Comparison of ENCODE assay signal across 1 cellular context in the genomic region with DNA sequence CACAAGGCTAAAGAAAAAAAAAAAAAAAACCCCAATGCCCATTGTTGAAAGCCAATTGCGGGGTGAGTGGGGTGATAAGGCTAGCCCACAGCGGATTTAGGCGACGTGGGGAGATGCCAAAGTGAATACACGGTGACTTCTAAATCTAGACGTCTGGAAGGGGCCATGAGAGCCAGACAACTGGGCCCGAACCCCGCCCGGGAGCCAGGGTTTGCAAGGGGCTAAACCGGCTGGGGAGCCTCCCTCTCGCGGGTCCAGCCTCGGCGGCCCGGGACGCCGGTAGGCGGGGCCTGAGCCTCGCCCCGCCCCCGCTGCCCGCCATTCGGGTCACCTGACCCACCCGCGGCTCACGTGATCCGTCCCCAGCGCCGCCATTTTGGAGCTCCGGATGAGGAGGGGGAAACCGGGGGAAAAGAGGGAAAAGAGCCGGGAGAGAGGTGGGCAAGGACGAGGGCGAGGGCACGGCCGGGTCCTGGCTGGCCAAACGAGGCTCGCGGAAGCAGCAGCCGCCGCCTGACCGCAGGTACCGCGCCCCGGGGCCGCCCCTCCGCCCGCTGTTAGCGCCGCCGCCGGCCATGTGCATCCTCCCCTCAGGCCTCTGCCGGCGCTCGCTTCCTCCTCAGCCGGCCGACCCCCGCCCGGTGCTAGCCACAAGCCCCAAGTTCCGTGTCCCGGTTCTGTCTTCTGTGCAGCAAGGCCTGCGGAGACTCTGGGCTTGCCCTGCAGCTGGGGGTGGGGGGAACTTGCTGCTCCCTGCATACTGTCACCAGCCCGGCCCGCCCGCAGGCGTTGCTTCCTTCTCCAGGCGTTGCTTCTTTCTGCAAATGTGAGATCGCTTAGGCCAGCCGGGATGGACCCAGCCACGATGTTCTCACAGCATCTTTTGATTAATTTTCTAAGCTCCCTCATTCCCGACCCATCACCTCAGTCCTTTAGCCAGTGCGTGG.
A peak's percentile ranks its signal among the peaks of the same experiment; 100 is the strongest.
TF ChIP-seq lines count a peak whose summit lies in the region.

A gene (plus strand): TSS at position 350 of the 947 bp plus-strand sequence. CDS start 7,221 bp downstream, outside the sequence.

TF ChIP-seq in H1, 55 proteins besides CTCF, POLR2A, EP300 and RAD21 (continued from another document):
- TF ChIP-seq KDM1A (IDR thresholded peaks at IDR 0.05; ENCODE audit: borderline replicate concordance, low read length) (peak; percentile 70; the same call in 1 of the 2 replicates), GABPA (IDR thresholded peaks at IDR 0.05; ENCODE audit: borderline replicate concordance, insufficient read depth, low read length) (no peak), KDM4A (IDR thresholded peaks at IDR 0.05; ENCODE audit: low read depth, low read length, severe bottlenecking) (peak; percentile 65), SP2 (IDR thresholded peaks at IDR 0.05; ENCODE audit: low read length) (no peak), KDM5A (IDR thresholded peaks at IDR 0.05; ENCODE audit: low read length) (no peak; the same call in none of the 2 replicates), SIX5 (IDR thresholded peaks at IDR 0.05; ENCODE audit: low read depth, low read length) (no peak), SIRT6 (IDR thresholded peaks at IDR 0.05; ENCODE audit: low read length) (no peak), CEBPB (IDR thresholded peaks at IDR 0.05; ENCODE audit: low read depth, low read length) (no peak), POLR2AphosphoS5 (IDR thresholded peaks at IDR 0.05; ENCODE audit: low read depth, low read length) (peak; percentile 34; the same call in 1 of the 2 replicates), MAFK (IDR thresholded peaks at IDR 0.05; ENCODE audit: low read depth, low read length) (no peak), SAP30 (IDR thresholded peaks at IDR 0.05; ENCODE audit: insufficient read depth, insufficient replicate concordance, low read length) (peak; percentile 47), BCL11A (IDR thresholded peaks at IDR 0.05; ENCODE audit: low read depth in 2 of 2, low read length in 2 of 2) (no peak), SRF (IDR thresholded peaks at IDR 0.05; ENCODE audit: low read depth, low read length) (no peak), SP1 (IDR thresholded peaks at IDR 0.05; ENCODE audit: low read depth, low read length) (0 out of 2 replicates have a peak, but pooled peaks have one; percentile 55), PHF8 (conservative IDR thresholded peaks at IDR 0.05; ENCODE audit: low read depth, low read length) (peak; percentile 80), RNF2 (IDR thresholded peaks at IDR 0.05; ENCODE audit: borderline replicate concordance, low read depth, low read length, missing control alignments, poor library complexity, severe bottlenecking) (no peak), RFX5 (IDR thresholded peaks at IDR 0.05; ENCODE audit: borderline replicate concordance, low read depth, low read length) (no peak), RXRA (IDR thresholded peaks at IDR 0.05; ENCODE audit: insufficient read depth, low read depth, low read length) (no peak), HDAC2 (IDR thresholded peaks at IDR 0.05; ENCODE audit: borderline replicate concordance in 1 of 2, low read depth in 2 of 2, low read length in 2 of 2) (peak in 1 of 2 experiments; percentile 70; a peak in 1 of 4 replicates), TBP (IDR thresholded peaks at IDR 0.05; ENCODE audit: low read depth, low read length) (no peak; the same call in 1 of the 2 replicates), TEAD4 (IDR thresholded peaks at IDR 0.05; ENCODE audit: low read depth, low read length) (no peak), BACH1 (IDR thresholded peaks at IDR 0.05; ENCODE audit: low read length) (no peak), CTBP2 (IDR thresholded peaks at IDR 0.05; ENCODE audit: borderline replicate concordance, insufficient read depth, insufficient read length, low read length) (no peak), TAF7 (optimal IDR thresholded peaks at IDR 0.05; ENCODE audit: borderline replicate concordance, low read depth, low read length) (peak; percentile 64), SP4 (IDR thresholded peaks at IDR 0.05; ENCODE audit: low read length) (peak; percentile 98), TAF1 (IDR thresholded peaks at IDR 0.05; ENCODE audit: low read depth, low read length) (peak; percentile 76), TCF12 (IDR thresholded peaks at IDR 0.05; ENCODE audit: low read depth, low read length) (no peak), SIN3A (conservative IDR thresholded peaks at IDR 0.05 in 1 of 2, IDR thresholded peaks at IDR 0.05 in 1 of 2; ENCODE audit: low read depth in 1 of 2, low read length in 2 of 2) (peak; percentile 24 to 84; a peak in 2 of 4 replicates), CBX8 (IDR thresholded peaks at IDR 0.05; ENCODE audit: borderline replicate concordance, low read depth, low read length) (no peak), FOSL1 (IDR thresholded peaks at IDR 0.05; ENCODE audit: insufficient read depth, low read depth, low read length) (no peak), CREB1 (IDR thresholded peaks at IDR 0.05) (no peak), ZNF274 (IDR thresholded peaks at IDR 0.05; ENCODE audit: borderline replicate concordance, extremely low read depth, low read length) (no peak), ASH2L (IDR thresholded peaks at IDR 0.05; ENCODE audit: low read length) (peak; percentile 58), EGR1 (IDR thresholded peaks at IDR 0.05; ENCODE audit: borderline replicate concordance, low read depth, low read length) (peak; percentile 60; the same call in 1 of the 2 replicates), EZH2 (IDR thresholded peaks at IDR 0.05; ENCODE audit: low read depth, low read length, severe bottlenecking) (no peak), CBX5 (IDR thresholded peaks at IDR 0.05; ENCODE audit: low read depth, low read length) (no peak), HDAC6 (IDR thresholded peaks at IDR 0.05; ENCODE audit: low read depth, low read length) (no peak), GTF2F1 (IDR thresholded peaks at IDR 0.05; ENCODE audit: borderline replicate concordance, low read depth, low read length) (no peak), BRCA1 (IDR thresholded peaks at IDR 0.05; ENCODE audit: low read depth, low read length) (no peak), JUND (IDR thresholded peaks at IDR 0.05; ENCODE audit: low read length) (no peak), NRF1 (IDR thresholded peaks at IDR 0.05; ENCODE audit: low read depth, low read length) (no peak), JUN (IDR thresholded peaks at IDR 0.05; ENCODE audit: low read depth, low read length) (no peak), NANOG (IDR thresholded peaks at IDR 0.05; ENCODE audit: insufficient read depth, low read depth, low read length, poor library complexity, severe bottlenecking) (no peak), CHD2 (IDR thresholded peaks at IDR 0.05; ENCODE audit: low read length) (no peak), YY1 (IDR thresholded peaks at IDR 0.05; ENCODE audit: low read depth, low read length) (peak; percentile 98), CHD1 (IDR thresholded peaks at IDR 0.05; ENCODE audit: low read depth, low read length) (no peak), SUZ12 (IDR thresholded peaks at IDR 0.05; ENCODE audit: low read length) (no peak), POU5F1 (IDR thresholded peaks at IDR 0.05; ENCODE audit: low read depth, low read length) (no peak)
- TF ChIP-seq, protein P1, sequence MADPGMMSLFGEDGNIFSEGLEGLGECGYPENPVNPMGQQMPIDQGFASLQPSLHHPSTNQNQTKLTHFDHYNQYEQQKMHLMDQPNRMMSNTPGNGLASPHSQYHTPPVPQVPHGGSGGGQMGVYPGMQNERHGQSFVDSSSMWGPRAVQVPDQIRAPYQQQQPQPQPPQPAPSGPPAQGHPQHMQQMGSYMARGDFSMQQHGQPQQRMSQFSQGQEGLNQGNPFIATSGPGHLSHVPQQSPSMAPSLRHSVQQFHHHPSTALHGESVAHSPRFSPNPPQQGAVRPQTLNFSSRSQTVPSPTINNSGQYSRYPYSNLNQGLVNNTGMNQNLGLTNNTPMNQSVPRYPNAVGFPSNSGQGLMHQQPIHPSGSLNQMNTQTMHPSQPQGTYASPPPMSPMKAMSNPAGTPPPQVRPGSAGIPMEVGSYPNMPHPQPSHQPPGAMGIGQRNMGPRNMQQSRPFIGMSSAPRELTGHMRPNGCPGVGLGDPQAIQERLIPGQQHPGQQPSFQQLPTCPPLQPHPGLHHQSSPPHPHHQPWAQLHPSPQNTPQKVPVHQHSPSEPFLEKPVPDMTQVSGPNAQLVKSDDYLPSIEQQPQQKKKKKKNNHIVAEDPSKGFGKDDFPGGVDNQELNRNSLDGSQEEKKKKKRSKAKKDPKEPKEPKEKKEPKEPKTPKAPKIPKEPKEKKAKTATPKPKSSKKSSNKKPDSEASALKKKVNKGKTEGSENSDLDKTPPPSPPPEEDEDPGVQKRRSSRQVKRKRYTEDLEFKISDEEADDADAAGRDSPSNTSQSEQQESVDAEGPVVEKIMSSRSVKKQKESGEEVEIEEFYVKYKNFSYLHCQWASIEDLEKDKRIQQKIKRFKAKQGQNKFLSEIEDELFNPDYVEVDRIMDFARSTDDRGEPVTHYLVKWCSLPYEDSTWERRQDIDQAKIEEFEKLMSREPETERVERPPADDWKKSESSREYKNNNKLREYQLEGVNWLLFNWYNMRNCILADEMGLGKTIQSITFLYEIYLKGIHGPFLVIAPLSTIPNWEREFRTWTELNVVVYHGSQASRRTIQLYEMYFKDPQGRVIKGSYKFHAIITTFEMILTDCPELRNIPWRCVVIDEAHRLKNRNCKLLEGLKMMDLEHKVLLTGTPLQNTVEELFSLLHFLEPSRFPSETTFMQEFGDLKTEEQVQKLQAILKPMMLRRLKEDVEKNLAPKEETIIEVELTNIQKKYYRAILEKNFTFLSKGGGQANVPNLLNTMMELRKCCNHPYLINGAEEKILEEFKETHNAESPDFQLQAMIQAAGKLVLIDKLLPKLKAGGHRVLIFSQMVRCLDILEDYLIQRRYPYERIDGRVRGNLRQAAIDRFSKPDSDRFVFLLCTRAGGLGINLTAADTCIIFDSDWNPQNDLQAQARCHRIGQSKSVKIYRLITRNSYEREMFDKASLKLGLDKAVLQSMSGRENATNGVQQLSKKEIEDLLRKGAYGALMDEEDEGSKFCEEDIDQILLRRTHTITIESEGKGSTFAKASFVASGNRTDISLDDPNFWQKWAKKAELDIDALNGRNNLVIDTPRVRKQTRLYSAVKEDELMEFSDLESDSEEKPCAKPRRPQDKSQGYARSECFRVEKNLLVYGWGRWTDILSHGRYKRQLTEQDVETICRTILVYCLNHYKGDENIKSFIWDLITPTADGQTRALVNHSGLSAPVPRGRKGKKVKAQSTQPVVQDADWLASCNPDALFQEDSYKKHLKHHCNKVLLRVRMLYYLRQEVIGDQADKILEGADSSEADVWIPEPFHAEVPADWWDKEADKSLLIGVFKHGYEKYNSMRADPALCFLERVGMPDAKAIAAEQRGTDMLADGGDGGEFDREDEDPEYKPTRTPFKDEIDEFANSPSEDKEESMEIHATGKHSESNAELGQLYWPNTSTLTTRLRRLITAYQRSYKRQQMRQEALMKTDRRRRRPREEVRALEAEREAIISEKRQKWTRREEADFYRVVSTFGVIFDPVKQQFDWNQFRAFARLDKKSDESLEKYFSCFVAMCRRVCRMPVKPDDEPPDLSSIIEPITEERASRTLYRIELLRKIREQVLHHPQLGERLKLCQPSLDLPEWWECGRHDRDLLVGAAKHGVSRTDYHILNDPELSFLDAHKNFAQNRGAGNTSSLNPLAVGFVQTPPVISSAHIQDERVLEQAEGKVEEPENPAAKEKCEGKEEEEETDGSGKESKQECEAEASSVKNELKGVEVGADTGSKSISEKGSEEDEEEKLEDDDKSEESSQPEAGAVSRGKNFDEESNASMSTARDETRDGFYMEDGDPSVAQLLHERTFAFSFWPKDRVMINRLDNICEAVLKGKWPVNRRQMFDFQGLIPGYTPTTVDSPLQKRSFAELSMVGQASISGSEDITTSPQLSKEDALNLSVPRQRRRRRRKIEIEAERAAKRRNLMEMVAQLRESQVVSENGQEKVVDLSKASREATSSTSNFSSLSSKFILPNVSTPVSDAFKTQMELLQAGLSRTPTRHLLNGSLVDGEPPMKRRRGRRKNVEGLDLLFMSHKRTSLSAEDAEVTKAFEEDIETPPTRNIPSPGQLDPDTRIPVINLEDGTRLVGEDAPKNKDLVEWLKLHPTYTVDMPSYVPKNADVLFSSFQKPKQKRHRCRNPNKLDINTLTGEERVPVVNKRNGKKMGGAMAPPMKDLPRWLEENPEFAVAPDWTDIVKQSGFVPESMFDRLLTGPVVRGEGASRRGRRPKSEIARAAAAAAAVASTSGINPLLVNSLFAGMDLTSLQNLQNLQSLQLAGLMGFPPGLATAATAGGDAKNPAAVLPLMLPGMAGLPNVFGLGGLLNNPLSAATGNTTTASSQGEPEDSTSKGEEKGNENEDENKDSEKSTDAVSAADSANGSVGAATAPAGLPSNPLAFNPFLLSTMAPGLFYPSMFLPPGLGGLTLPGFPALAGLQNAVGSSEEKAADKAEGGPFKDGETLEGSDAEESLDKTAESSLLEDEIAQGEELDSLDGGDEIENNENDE (IDR thresholded peaks at IDR 0.05; ENCODE audit: insufficient replicate concordance, low read length), result no peak
- TF ChIP-seq, protein P2, sequence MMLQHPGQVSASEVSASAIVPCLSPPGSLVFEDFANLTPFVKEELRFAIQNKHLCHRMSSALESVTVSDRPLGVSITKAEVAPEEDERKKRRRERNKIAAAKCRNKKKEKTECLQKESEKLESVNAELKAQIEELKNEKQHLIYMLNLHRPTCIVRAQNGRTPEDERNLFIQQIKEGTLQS (IDR thresholded peaks at IDR 0.05; ENCODE audit: insufficient read depth, low read depth, low read length), result peak; percentile 98
- TF ChIP-seq, protein P3, sequence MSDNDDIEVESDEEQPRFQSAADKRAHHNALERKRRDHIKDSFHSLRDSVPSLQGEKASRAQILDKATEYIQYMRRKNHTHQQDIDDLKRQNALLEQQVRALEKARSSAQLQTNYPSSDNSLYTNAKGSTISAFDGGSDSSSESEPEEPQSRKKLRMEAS (IDR thresholded peaks at IDR 0.05), result peak; percentile 81
- TF ChIP-seq, protein P4, sequence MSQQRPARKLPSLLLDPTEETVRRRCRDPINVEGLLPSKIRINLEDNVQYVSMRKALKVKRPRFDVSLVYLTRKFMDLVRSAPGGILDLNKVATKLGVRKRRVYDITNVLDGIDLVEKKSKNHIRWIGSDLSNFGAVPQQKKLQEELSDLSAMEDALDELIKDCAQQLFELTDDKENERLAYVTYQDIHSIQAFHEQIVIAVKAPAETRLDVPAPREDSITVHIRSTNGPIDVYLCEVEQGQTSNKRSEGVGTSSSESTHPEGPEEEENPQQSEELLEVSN (IDR thresholded peaks at IDR 0.05), result peak; percentile 79
- TF ChIP-seq, protein P5, sequence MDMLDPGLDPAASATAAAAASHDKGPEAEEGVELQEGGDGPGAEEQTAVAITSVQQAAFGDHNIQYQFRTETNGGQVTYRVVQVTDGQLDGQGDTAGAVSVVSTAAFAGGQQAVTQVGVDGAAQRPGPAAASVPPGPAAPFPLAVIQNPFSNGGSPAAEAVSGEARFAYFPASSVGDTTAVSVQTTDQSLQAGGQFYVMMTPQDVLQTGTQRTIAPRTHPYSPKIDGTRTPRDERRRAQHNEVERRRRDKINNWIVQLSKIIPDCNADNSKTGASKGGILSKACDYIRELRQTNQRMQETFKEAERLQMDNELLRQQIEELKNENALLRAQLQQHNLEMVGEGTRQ (IDR thresholded peaks at IDR 0.05; ENCODE audit: low read length), result peak; percentile 99
- TF ChIP-seq, protein P6, sequence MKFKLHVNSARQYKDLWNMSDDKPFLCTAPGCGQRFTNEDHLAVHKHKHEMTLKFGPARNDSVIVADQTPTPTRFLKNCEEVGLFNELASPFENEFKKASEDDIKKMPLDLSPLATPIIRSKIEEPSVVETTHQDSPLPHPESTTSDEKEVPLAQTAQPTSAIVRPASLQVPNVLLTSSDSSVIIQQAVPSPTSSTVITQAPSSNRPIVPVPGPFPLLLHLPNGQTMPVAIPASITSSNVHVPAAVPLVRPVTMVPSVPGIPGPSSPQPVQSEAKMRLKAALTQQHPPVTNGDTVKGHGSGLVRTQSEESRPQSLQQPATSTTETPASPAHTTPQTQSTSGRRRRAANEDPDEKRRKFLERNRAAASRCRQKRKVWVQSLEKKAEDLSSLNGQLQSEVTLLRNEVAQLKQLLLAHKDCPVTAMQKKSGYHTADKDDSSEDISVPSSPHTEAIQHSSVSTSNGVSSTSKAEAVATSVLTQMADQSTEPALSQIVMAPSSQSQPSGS (IDR thresholded peaks at IDR 0.05; ENCODE audit: low read length), result no peak
TF ChIP-seq in H1: peak in this region for 18.
